In genomic region chr6:156131221-156131903, GRCh38 we compare ENCODE assay signal across 8 cellular contexts.
A peak's percentile ranks its signal among the peaks of the same experiment; 100 is the strongest.
DNase-seq lines count a peak whose midpoint lies in the region; ATAC-seq lines count a peak whose summit lies in the region.
"Had no signal": no experiment of that assay in that cellular context is flagged by ENCODE, and none has a peak within 500 bp of the region (broad histone marks: within the 10 kb centered on the region; RNA-seq: fewer than 3 reads in every experiment).

No MANE protein-coding gene starts in this region.

- POLR2A ChIA-PET in activated CD4-positive, alpha-beta memory T cell treated with anti-CD3 and anti-CD28 coated beads for 36 hours (lab: Charles Lee): no interaction called here

- peak overlapping the region in 2 of 3 donors; percentile 1 to 59 for H3K27ac Mint-ChIP-seq in IgD-negative memory B cell
- no peak overlapping the region for H3K27ac Mint-ChIP-seq in stimulated activated effector memory CD8-positive, alpha-beta T cell treated with anti-CD3 and anti-CD28 coated beads, Interleukin-12 subunit alpha, Interleukin-12 subunit beta, amount 100 ng/mL, for 72 hours
- no peak overlapping the region for H3K27ac Mint-ChIP-seq in activated CD4-positive, alpha-beta memory T cell treated with anti-CD3 and anti-CD28 coated beads for 36 hours

- CTCF ChIA-PET in activated CD4-positive, alpha-beta memory T cell treated with anti-CD3 and anti-CD28 coated beads for 36 hours (lab: Charles Lee): no interaction called here

- H3K4me1 Mint-ChIP-seq in IgD-negative memory B cell: peaks cover 9 to 11% (median 9%) of the 10 kb centered on the region in 3 donors
- H3K4me1 Mint-ChIP-seq in stimulated activated effector memory CD8-positive, alpha-beta T cell treated with anti-CD3 and anti-CD28 coated beads, Interleukin-12 subunit alpha, Interleukin-12 subunit beta, amount 100 ng/mL, for 72 hours: no peaks in the 10 kb centered on the region
- H3K4me1 Mint-ChIP-seq in activated CD4-positive, alpha-beta memory T cell treated with anti-CD3 and anti-CD28 coated beads for 36 hours (ENCODE audit: low read depth): no peaks in the 10 kb centered on the region

- intact Hi-C loops in posterior cingulate gyrus (cut with DNase I): no loop called here
- intact Hi-C loops in activated CD4-positive, alpha-beta memory T cell treated with anti-CD3 and anti-CD28 coated beads for 36 hours (cut with micrococcal nuclease): no loop called here

- H3K36me3 Mint-ChIP-seq in IgD-negative memory B cell: peaks cover 12% of the 10 kb centered on the region
- H3K36me3 Mint-ChIP-seq in stimulated activated effector memory CD8-positive, alpha-beta T cell treated with anti-CD3 and anti-CD28 coated beads, Interleukin-12 subunit alpha, Interleukin-12 subunit beta, amount 100 ng/mL, for 72 hours: no peaks in the 10 kb centered on the region
- H3K36me3 Mint-ChIP-seq in activated CD4-positive, alpha-beta memory T cell treated with anti-CD3 and anti-CD28 coated beads for 36 hours: peaks cover 1% of the 10 kb centered on the region

- no peaks in the 10 kb centered on the region for H3K27me3 Mint-ChIP-seq in IgD-negative memory B cell
- no peaks in the 10 kb centered on the region for H3K27me3 Mint-ChIP-seq in activated CD4-positive, alpha-beta memory T cell treated with anti-CD3 and anti-CD28 coated beads for 36 hours

- DNase-seq in stimulated activated effector memory CD8-positive, alpha-beta T cell treated with anti-CD3 and anti-CD28 coated beads, Interleukin-12 subunit alpha, Interleukin-12 subunit beta, amount 100 ng/mL, for 72 hours (ENCODE audit: low spot score in 2 of 2): no peak
- DNase-seq in posterior cingulate gyrus (no peak), cerebellar cortex (ENCODE audit: low spot score) (no peak)
- DNase-seq in activated CD4-positive, alpha-beta memory T cell treated with anti-CD3 and anti-CD28 coated beads for 36 hours: no peak
- DNase-seq: NCI-H2107 had no signal

- peak; percentile 95 for ATAC-seq in GM19043 (IDR thresholded peaks at IDR 0.05; ENCODE audit: low read depth, unreplicated experiment)
- ATAC-seq in HG02642 (IDR thresholded peaks at IDR 0.05; ENCODE audit: poor library complexity, unreplicated experiment): peak; percentile 73
- ATAC-seq in stimulated activated effector memory CD8-positive, alpha-beta T cell treated with anti-CD3 and anti-CD28 coated beads, Interleukin-12 subunit alpha, Interleukin-12 subunit beta, amount 100 ng/mL, for 72 hours: peak; percentile 31

- peak overlapping the region in 1 of 4 donors; percentile 87 for H3K4me3 Mint-ChIP-seq in IgD-negative memory B cell
- no peak overlapping the region for H3K4me3 Mint-ChIP-seq in stimulated activated effector memory CD8-positive, alpha-beta T cell treated with anti-CD3 and anti-CD28 coated beads, Interleukin-12 subunit alpha, Interleukin-12 subunit beta, amount 100 ng/mL, for 72 hours
- no peak overlapping the region for H3K4me3 Mint-ChIP-seq in activated CD4-positive, alpha-beta memory T cell treated with anti-CD3 and anti-CD28 coated beads for 36 hours

- H3K9me3 Mint-ChIP-seq in IgD-negative memory B cell: peaks cover 6 to 19% (median 7%) of the 10 kb centered on the region in 3 donors
- H3K9me3 Mint-ChIP-seq in stimulated activated effector memory CD8-positive, alpha-beta T cell treated with anti-CD3 and anti-CD28 coated beads, Interleukin-12 subunit alpha, Interleukin-12 subunit beta, amount 100 ng/mL, for 72 hours: peaks cover 7% of the 10 kb centered on the region
- H3K9me3 Mint-ChIP-seq in activated CD4-positive, alpha-beta memory T cell treated with anti-CD3 and anti-CD28 coated beads for 36 hours: peaks cover 17% of the 10 kb centered on the region

Comparison
In these comparisons a context has a peak if more than half of its experiments do, and no peak if none do; other contexts are left out.
1. ATAC-seq: peak in every context shown above with its lines; median percentile 95 in GM19043; 73 in HG02642; 31 in stimulated activated effector memory CD8-positive, alpha-beta T cell treated with anti-CD3 and anti-CD28 coated beads, Interleukin-12 subunit alpha, Interleukin-12 subunit beta, amount 100 ng/mL, for 72 hours.
2. H3K27ac Mint-ChIP-seq: peak in IgD-negative memory B cell (2 of 3); none in stimulated activated effector memory CD8-positive, alpha-beta T cell treated with anti-CD3 and anti-CD28 coated beads, Interleukin-12 subunit alpha, Interleukin-12 subunit beta, amount 100 ng/mL, for 72 hours (single experiment) and activated CD4-positive, alpha-beta memory T cell treated with anti-CD3 and anti-CD28 coated beads for 36 hours (single experiment).